Comparison of ENCODE assay signal across 9 cellular contexts in the genomic region with DNA sequence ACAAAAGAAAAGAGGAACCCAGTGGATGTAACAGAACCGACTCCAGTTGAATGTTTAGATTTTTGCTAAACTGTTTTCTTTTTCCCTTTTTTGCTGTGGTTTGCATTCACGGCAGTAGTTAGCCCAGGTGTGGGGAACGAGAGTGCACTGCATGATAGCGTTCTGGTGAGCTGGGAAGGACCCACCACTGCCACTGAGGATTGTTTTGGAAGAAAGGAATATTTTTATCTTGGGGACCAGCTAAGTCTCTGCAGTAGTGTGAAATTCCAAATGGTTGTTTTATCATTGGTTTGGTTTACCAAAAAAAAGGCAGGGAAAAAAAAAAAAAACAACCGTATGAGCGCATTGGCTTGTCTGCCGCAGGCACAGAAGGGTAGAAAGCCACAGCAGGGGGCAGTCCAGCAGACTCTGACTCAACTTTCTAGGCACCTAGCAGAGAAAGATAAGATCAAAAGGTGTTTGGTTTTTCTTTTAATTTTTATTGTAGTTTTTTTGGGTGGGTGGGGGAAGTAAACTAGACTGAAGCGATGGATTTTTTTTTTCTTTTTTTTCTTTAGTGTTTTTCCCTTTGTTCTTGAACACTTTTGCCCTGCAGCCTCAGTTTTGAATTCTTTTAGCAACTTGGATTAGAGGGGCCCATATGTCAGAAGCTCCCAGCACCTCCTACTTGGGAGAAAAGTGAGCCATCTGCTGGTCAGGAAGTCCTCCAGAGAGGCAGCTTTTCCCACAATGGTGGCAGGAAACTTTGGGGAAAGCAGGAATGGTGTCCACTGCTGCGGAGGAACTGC. TPM values are rescaled to one million over a fixed set of nuclear protein-coding genes. Genes with fewer than 3 reads are reported as not detected.
DNase-seq lines count a peak whose midpoint lies in the region; ATAC-seq and TF ChIP-seq lines count a peak whose summit lies in the region.
"Had no signal": no experiment of that assay in that cellular context is flagged by ENCODE, and none has a peak within 500 bp of the region (broad histone marks: within the 10 kb centered on the region; RNA-seq: fewer than 3 reads in every experiment).

No MANE protein-coding gene starts in this region.

- in situ Hi-C loops in SK-MEL-5 (cut with HindIII; ENCODE audit: low pct_unique_long_range_greater_than_20kb, low sequenced_read_pairs), result no loop called here

- H2BK120ac ChIP-seq in H9 (ENCODE audit: low read depth, low read length, poor library complexity, severe bottlenecking), result no peak overlapping the region

- no peak overlapping the region for H3K4me3 Mint-ChIP-seq in H9

- no peak overlapping the region for H4K8ac ChIP-seq in H9 (replicated peaks; ENCODE audit: insufficient read length, low read depth, low read length)

- no peaks in the 10 kb centered on the region for H3K79me2 ChIP-seq in H9 (ENCODE audit: insufficient read depth, low read length)

- no peak overlapping the region for H3T11ph ChIP-seq in H9 (ENCODE audit: low read length)

- no peak overlapping the region for H2BK15ac ChIP-seq in H9 (ENCODE audit: low read depth, low read length)

- no peak overlapping the region for H4K91ac ChIP-seq in H9 (ENCODE audit: insufficient read length, low read depth, low read length)

- no peak overlapping the region for H2BK20ac ChIP-seq in H9 (ENCODE audit: low read depth, low read length, poor library complexity, severe bottlenecking)

- intact Hi-C loops in ascending aorta (cut with DNase I) (loop anchor here (5.0 kb wide), 1 partner anchor 35 kb away; no protein-coding TSS in a partner anchor), tibial artery (cut with DNase I; ENCODE audit: low total_unique reads) (no loop called here)

- peak; percentile 54 for DNase-seq in H9
- peak; percentile 72 for DNase-seq in SK-MEL-5 (ENCODE audit: low read depth, low spot score)
- DNase-seq in ascending aorta (ENCODE audit: low spot score in 2 of 2), result no peak
- no peak for DNase-seq in tibial artery
- no peak for DNase-seq in SIG-M5 treated with dmso at 0.1 percent for 504 hours (lab: John Stamatoyannopoulos, UW; ENCODE audit: unreplicated experiment)
- DNase-seq in NCI-H1436 treated with DMSO at 0.1 percent for 48 hours (lab: John Stamatoyannopoulos, UW), result no peak

- TF ChIP-seq RAD21 in liver (IDR thresholded peaks at IDR 0.05), result peak; percentile 64 to 74

- no peak overlapping the region for H4K5ac ChIP-seq in H9 (ENCODE audit: insufficient read length, low read depth, low read length)

- H3K27me3 ChIP-seq in H9 (ENCODE audit: insufficient read depth, low read length), result no peaks in the 10 kb centered on the region
- H3K27me3 ChIP-seq in ascending aorta, result no peaks in the 10 kb centered on the region
- no peaks in the 10 kb centered on the region for H3K27me3 ChIP-seq in liver (ENCODE audit: control insufficient read depth in 4 of 4, insufficient read depth in 4 of 4, low read length in 3 of 4)
- H3K27me3 ChIP-seq in tibial artery, result no peaks in the 10 kb centered on the region
- H3K27me3 ChIP-seq: neutrophil had no signal

- H3K36me3 Mint-ChIP-seq in H9 (ENCODE audit: insufficient read depth in 1 of 3, low read depth in 3 of 3), result peaks cover 43 to 52% (median 46%) of the 10 kb centered on the region in 3 experiments

- H3K4me2 ChIP-seq in H9 (ENCODE audit: insufficient read depth, insufficient read length, low read length), result no peak overlapping the region

- TF ChIP-seq CTCF in H9 (conservative IDR thresholded peaks at IDR 0.05) (peak; percentile 65), ascending aorta (IDR thresholded peaks at IDR 0.05) (peak; percentile 14 to 48 (median 41)), liver (IDR thresholded peaks at IDR 0.05; ENCODE audit: low read depth, low read length, missing input control) (peak; percentile 35), tibial artery (IDR thresholded peaks at IDR 0.05) (peak; percentile 32 to 45)

- H3K4ac ChIP-seq in H9 (ENCODE audit: low read depth, low read length), result no peak overlapping the region

- H3K4me3 ChIP-seq in ascending aorta (no peak overlapping the region), liver (ENCODE audit: low read depth in 1 of 3, low read length in 3 of 3) (no peak overlapping the region), tibial artery (no peak overlapping the region)

- H3K9me3 Mint-ChIP-seq in H9, result no peaks in the 10 kb centered on the region; a peak in 1 of 5 replicates

- H3K9me3 ChIP-seq in H9 (ENCODE audit: control insufficient read depth, low read depth, low read length), result no peaks in the 10 kb centered on the region
- no peaks in the 10 kb centered on the region for H3K9me3 ChIP-seq in ascending aorta
- no peaks in the 10 kb centered on the region for H3K9me3 ChIP-seq in liver (ENCODE audit: control insufficient read depth in 4 of 4, low read length in 3 of 4)
- no peaks in the 10 kb centered on the region for H3K9me3 ChIP-seq in tibial artery
- H3K9me3 ChIP-seq: neutrophil had no signal

- H3K27ac ChIP-seq in H9 (ENCODE audit: insufficient read length, low read depth, low read length) (no peak overlapping the region), ascending aorta (no peak overlapping the region), liver (ENCODE audit: low read depth in 1 of 2, low read length in 2 of 2) (no peak overlapping the region), tibial artery (no peak overlapping the region)
- H3K27ac ChIP-seq: neutrophil had no signal

- no peak overlapping the region for H2AFZ ChIP-seq in H9 (ENCODE audit: low read length)

- H3K23ac ChIP-seq in H9 (ENCODE audit: insufficient read length, low read depth, low read length), result no peak overlapping the region

- no peaks in the 10 kb centered on the region for H3K27me3 Mint-ChIP-seq in H9 (ENCODE audit: low read depth)

- H2BK12ac ChIP-seq in H9 (ENCODE audit: insufficient read length, low read depth, low read length), result no peak overlapping the region

- H3K36me3 ChIP-seq in ascending aorta (peaks cover 0 to 2% of the 10 kb centered on the region in 2 donors), liver (ENCODE audit: control insufficient read depth in 4 of 4, insufficient read depth in 3 of 4, low read depth in 1 of 4, low read length in 3 of 4) (peaks cover 0 to 21% (median 6%) of the 10 kb centered on the region in 4 donors), tibial artery (peaks cover 0 to 48% (median 7%) of the 10 kb centered on the region in 3 donors)
- H3K36me3 ChIP-seq: neutrophil had no signal

- peaks cover 25 to 37% of the 10 kb centered on the region in 2 experiments for H3K4me1 Mint-ChIP-seq in H9

- no peak overlapping the region for H3K9ac ChIP-seq in H9 (ENCODE audit: extremely low read depth, insufficient read length, low read length)
- H3K9ac ChIP-seq in liver (ENCODE audit: low read depth in 1 of 2, low read length in 2 of 2), result no peak overlapping the region

- no peak overlapping the region for H2AK5ac ChIP-seq in H9 (ENCODE audit: insufficient read length, low read length)

- no peak overlapping the region for H3K56ac ChIP-seq in H9 (ENCODE audit: insufficient read length, low read depth, low read length)

- H3K4me1 ChIP-seq in H9 (ENCODE audit: insufficient read depth, low read length) (peaks cover 4% of the 10 kb centered on the region; the same call in 1 of the 2 replicates), ascending aorta (no peaks in the 10 kb centered on the region), liver (ENCODE audit: control insufficient read depth in 4 of 4, insufficient read depth in 4 of 4, low read length in 3 of 4) (no peaks in the 10 kb centered on the region), tibial artery (no peaks in the 10 kb centered on the region)

- no peak overlapping the region for H2BK5ac ChIP-seq in H9 (ENCODE audit: insufficient read length, low read length)

- H3K79me1 ChIP-seq in H9 (ENCODE audit: insufficient read depth, low read depth, low read length, poor library complexity, severe bottlenecking), result no peaks in the 10 kb centered on the region

- ATAC-seq in GM21786 (IDR thresholded peaks at IDR 0.05; ENCODE audit: unreplicated experiment), result no peak

- no peaks in the 10 kb centered on the region for H3K23me2 ChIP-seq in H9 (ENCODE audit: insufficient read length, low read depth, low read length, poor library complexity, severe bottlenecking)

- H3K14ac ChIP-seq in H9 (ENCODE audit: insufficient read depth, low read length), result no peak overlapping the region

- WGBS in H9 (ENCODE audit: extremely low coverage, insufficient read length, low lambda C conversion rate), result no CpG with 5 or more reads among the region's 9 CpGs
- WGBS in liver, result 90% methylated on average over 9 of the region's 9 CpGs

- H4K20me1 ChIP-seq in H9 (ENCODE audit: control insufficient read depth, insufficient read depth, insufficient read length), result no peaks in the 10 kb centered on the region

- peak overlapping the region in 2 of 3 experiments; percentile 91 to 93; a peak in 4 of 7 replicates for H3K27ac Mint-ChIP-seq in H9

- no peak overlapping the region for H3K18ac ChIP-seq in H9 (ENCODE audit: insufficient read length, low read depth, low read length)

TF ChIP-seq in liver, 16 proteins besides CTCF, POLR2A, EP300 and RAD21 (continues in another document):
- TF ChIP-seq SP1 (IDR thresholded peaks at IDR 0.05) (no peak), HNF4G (IDR thresholded peaks at IDR 0.05) (no peak), HNF4A (conservative IDR thresholded peaks at IDR 0.05) (no peak), FOXA1 (IDR thresholded peaks at IDR 0.05) (no peak)

RNA-seq across cellular contexts. Expression of a gene that starts 13.5 kb away (rescaled TPM):
- total RNA-seq in H9 (2021) (96.5 and 111 TPM in 2 replicates), ascending aorta (28.4 TPM), liver (10 to 100 TPM; 58.9 to 83.5 TPM)
- 165 and 190 TPM in 2 replicates for total RNA-seq in SK-MEL-5 (2014; rRNA removed; shearing (Covaris generic))
- 162 and 170 TPM in 2 replicates for polyA plus RNA-seq in SK-MEL-5 (2015; cell fraction: cytosol; rRNA removed)
- 192 and 208 TPM in 2 replicates for polyA plus RNA-seq in SK-MEL-5 (2015; cell fraction: nucleus; rRNA removed)
- polyA plus RNA-seq in liver, result 100 to 1,000 TPM; 167 to 170 TPM

RNA-seq across cellular contexts. Expression of a gene that starts 18.7 kb away (rescaled TPM):
- total RNA-seq in H9 (2021), result 81.7 and 94.6 TPM in 2 replicates
- total RNA-seq in SK-MEL-5 (2014; rRNA removed; shearing (Covaris generic)), result 13.8 and 16.2 TPM in 2 replicates
- polyA plus RNA-seq in SK-MEL-5 (2015; cell fraction: cytosol; rRNA removed), result 21.9 and 26.1 TPM in 2 replicates
- polyA plus RNA-seq in SK-MEL-5 (2015; cell fraction: nucleus; rRNA removed), result 9.6 and 17.7 TPM in 2 replicates
- 29.8 TPM for total RNA-seq in ascending aorta
- total RNA-seq in liver, result 1 to 10 TPM; 4.8 to 7.9 TPM
- 1 to 10 TPM; 3.7 to 3.9 TPM for polyA plus RNA-seq in liver

RNA-seq across cellular contexts. Expression of a gene that starts 50.7 kb away (rescaled TPM):
- total RNA-seq in H9 (2021) (217 and 218 TPM in 2 replicates), ascending aorta (717 TPM), liver (1 to 10 TPM in 1 of 2 donors, under 1 TPM in 1; 0.98 to 5.4 TPM)
- total RNA-seq in SK-MEL-5 (2014; rRNA removed; shearing (Covaris generic)), result not detected in 2 replicates
- not detected in 2 replicates for polyA plus RNA-seq in SK-MEL-5 (2015; cell fraction: cytosol; rRNA removed)
- not detected in 2 replicates for polyA plus RNA-seq in SK-MEL-5 (2015; cell fraction: nucleus; rRNA removed)
- polyA plus RNA-seq in liver, result 10 to 100 TPM in 1 of 2 donors, 1 to 10 TPM in 1; 9.9 to 27.0 TPM

RNA-seq across cellular contexts. Expression of a gene that starts 53.9 kb away (rescaled TPM):
- total RNA-seq in H9 (2021) (0.13 and 0.20 TPM in 2 replicates), ascending aorta (not detected), liver (1 to 10 TPM in 1 of 2 donors, under 1 TPM in 1; 0.59 to 1.6 TPM)
- not detected in 2 replicates for total RNA-seq in SK-MEL-5 (2014; rRNA removed; shearing (Covaris generic))
- not detected in 2 replicates for polyA plus RNA-seq in SK-MEL-5 (2015; cell fraction: cytosol; rRNA removed)
- polyA plus RNA-seq in SK-MEL-5 (2015; cell fraction: nucleus; rRNA removed), result not detected in 2 replicates
- under 1 TPM; 0.18 to 0.24 TPM for polyA plus RNA-seq in liver

Comparison
In these comparisons a context has a peak if more than half of its experiments do, and no peak if none do; other contexts are left out.
1. DNase-seq: peak in H9 (single experiment) and SK-MEL-5 (single experiment); none in ascending aorta (0 of 2), tibial artery (0 of 2), SIG-M5 treated with dmso at 0.1 percent for 504 hours (single experiment) and NCI-H1436 treated with DMSO at 0.1 percent for 48 hours (single experiment).
2. RNA of a gene that starts 50.7 kb away (total RNA-seq): 717 TPM in ascending aorta (single experiment) and 217 to 218 TPM in H9; 0.98 to 5.4 TPM in liver and not detected in SK-MEL-5; every median in the first group is over 10 times any median in the second.
3. Peak in every context shown above with its lines, with median percentiles within 50 percentile points of each other: CTCF ChIP-seq.